23 cellular contexts compared by ENCODE assay signal in genomic region chr21:42615924-42616323, GRCh38.
"Had no signal": no experiment of that assay in that cellular context is flagged by ENCODE, and none has a peak within 500 bp of the region (broad histone marks: within the 10 kb centered on the region; RNA-seq: fewer than 3 reads in every experiment).

No MANE protein-coding gene starts in this region.

- H3K27ac Mint-ChIP-seq: activated naive CD8-positive, alpha-beta T cell treated with anti-CD3 and anti-CD28 coated beads for 36 hours; activated T-helper 17 cell treated with anti-CD3 and anti-CD28 coated beads, Interleukin-2, amount 50 U/mL, for 72 hours; endodermal cell; mesothelial cell of epicardium; natural killer cell; stimulated activated naive CD8-positive, alpha-beta T cell treated with anti-CD3 and anti-CD28 coated beads, Interleukin-15, Interleukin-2, amounts not matched to agents 100 ng/mL and 50 ng/mL, for 24 hours; T-cell; T-helper 2 cell treated with Interferon-gamma antibody and Interleukin-4, amounts not matched to agents 5 μg/mL and 100 μg/mL, for 36 hours had no signal

- H3K4me3 ChIP-seq: gastrocnemius medialis, lung, ovary, psoas muscle, right atrium auricular region, thyroid gland had no signal

- H3K9me3 ChIP-seq: breast epithelium, colonic mucosa, gastrocnemius medialis, thyroid gland had no signal

- H3K27me3 Mint-ChIP-seq: activated naive CD8-positive, alpha-beta T cell treated with anti-CD3 and anti-CD28 coated beads for 36 hours; activated T-helper 17 cell treated with anti-CD3 and anti-CD28 coated beads, Interleukin-2, amount 50 U/mL, for 72 hours had no signal

- H3K4me1 ChIP-seq: colonic mucosa, gastrocnemius medialis, psoas muscle, right atrium auricular region had no signal

- H3K4me1 Mint-ChIP-seq: activated naive CD8-positive, alpha-beta T cell treated with anti-CD3 and anti-CD28 coated beads for 36 hours had no signal

- H3K27me3 ChIP-seq: colonic mucosa, ovary, right atrium auricular region, thyroid gland had no signal

- H3K27ac ChIP-seq: colonic mucosa, dorsolateral prefrontal cortex, esophagus squamous epithelium, gastrocnemius medialis, ovary, psoas muscle, right atrium auricular region, thyroid gland, WERI-Rb-1 had no signal

- H3K36me3 Mint-ChIP-seq: mesothelial cell of epicardium, natural killer cell, T-cell had no signal

- FAIRE-seq: TTC549 had no signal

- H3K4me3 Mint-ChIP-seq: activated naive CD8-positive, alpha-beta T cell treated with anti-CD3 and anti-CD28 coated beads for 36 hours; activated T-helper 17 cell treated with anti-CD3 and anti-CD28 coated beads, Interleukin-2, amount 50 U/mL, for 72 hours; endodermal cell; mesothelial cell of epicardium; natural killer cell; stimulated activated naive CD8-positive, alpha-beta T cell treated with anti-CD3 and anti-CD28 coated beads, Interleukin-15, Interleukin-2, amounts not matched to agents 100 ng/mL and 50 ng/mL, for 24 hours; T-cell; T-helper 2 cell treated with Interferon-gamma antibody and Interleukin-4, amounts not matched to agents 5 μg/mL and 100 μg/mL, for 36 hours had no signal

- H3K9me3 Mint-ChIP-seq: activated T-helper 17 cell treated with anti-CD3 and anti-CD28 coated beads, Interleukin-2, amount 50 U/mL, for 72 hours; endodermal cell; natural killer cell had no signal

- DNase-seq: activated naive CD8-positive, alpha-beta T cell treated with anti-CD3 and anti-CD28 coated beads for 36 hours; activated T-cell treated with anti-CD3 and anti-CD28 coated beads, Interleukin-2, amount 50 U/mL, for 1 hour; colonic mucosa; dorsolateral prefrontal cortex; endodermal cell; esophagus squamous epithelium; gastrocnemius medialis; islet precursor cell; natural killer cell; ovary; psoas muscle; stimulated activated CD4-positive, alpha-beta T cell treated with anti-CD3 and anti-CD28 coated beads, Interleukin-1b, Interleukin-23, amount 100 ng/mL, for 48 hours; thyroid gland; WERI-Rb-1 had no signal

- H3K36me3 ChIP-seq: breast epithelium, colonic mucosa, esophagus squamous epithelium, gastrocnemius medialis, ovary, right atrium auricular region, thyroid gland, WERI-Rb-1 had no signal
